ENCODE assay signal across 22 cellular contexts in genomic region chr6:125797934-125798444, GRCh38. TPM values are rescaled to one million over a fixed set of nuclear protein-coding genes. Genes with fewer than 3 reads are reported as not detected.
DNase-seq lines count a peak whose midpoint lies in the region; ATAC-seq and TF ChIP-seq lines count a peak whose summit lies in the region.
"Had no signal": no experiment of that assay in that cellular context is flagged by ENCODE, and none has a peak within 500 bp of the region (broad histone marks: within the 10 kb centered on the region; RNA-seq: fewer than 3 reads in every experiment).

No MANE protein-coding gene starts in this region.

- WGBS in tibial nerve, 2 donors, result 79 to 83% methylated on average over 3 of the region's 3 CpGs

- no peaks in the 10 kb centered on the region for H3K36me3 ChIP-seq in WERI-Rb-1
- H3K36me3 ChIP-seq in tibial nerve, result peaks cover 0 to 14% (median 0%) of the 10 kb centered on the region in 3 donors
- H3K36me3 ChIP-seq: Peyer's patch had no signal

- H3K4me3 ChIP-seq in WERI-Rb-1 (ENCODE audit: low read depth, low read length) (no peak overlapping the region), tibial nerve (no peak overlapping the region)
- H3K4me3 ChIP-seq: left ventricle myocardium inferior, Peyer's patch had no signal

- no peak for ATAC-seq in HG03108 (IDR thresholded peaks at IDR 0.05; ENCODE audit: unreplicated experiment)
- ATAC-seq: activated CD4-positive, alpha-beta T cell treated with anti-CD3 and anti-CD28 coated beads for 36 hours had no signal

- H3K36me3 Mint-ChIP-seq in activated naive CD4-positive, alpha-beta T cell treated with anti-CD3 and anti-CD28 coated beads, Interleukin-2, amount 50 U/mL, for 24 hours, result peaks cover 17% of the 10 kb centered on the region
- H3K36me3 Mint-ChIP-seq in type B pancreatic cell, result peaks cover 12% of the 10 kb centered on the region

- H3K27me3 Mint-ChIP-seq in activated naive CD4-positive, alpha-beta T cell treated with anti-CD3 and anti-CD28 coated beads, Interleukin-2, amount 50 U/mL, for 24 hours, result no peaks in the 10 kb centered on the region
- H3K27me3 Mint-ChIP-seq in type B pancreatic cell, result no peaks in the 10 kb centered on the region
- H3K27me3 Mint-ChIP-seq: activated CD4-positive, alpha-beta T cell treated with anti-CD3 and anti-CD28 coated beads for 36 hours; central memory CD8-positive, alpha-beta T cell had no signal

- peak overlapping the region; percentile 4 for H3K27ac ChIP-seq in epithelial cell of prostate
- H3K27ac ChIP-seq in WERI-Rb-1, result no peak overlapping the region
- peak overlapping the region in 1 of 4 donors; percentile 16 for H3K27ac ChIP-seq in tibial nerve
- H3K27ac ChIP-seq: left ventricle myocardium inferior had no signal

- DNase-seq in activated naive CD4-positive, alpha-beta T cell (lab: John Stamatoyannopoulos, UW), result no peak
- DNase-seq in NAMALWA (ENCODE audit: low spot score) (peak; percentile 68), epithelial cell of prostate (ENCODE audit: low read depth, low spot score) (no peak), type B pancreatic cell (ENCODE audit: extremely low spot score, unreplicated experiment) (no peak), WERI-Rb-1 (no peak), tibial nerve (ENCODE audit: low spot score in 2 of 2) (no peak)
- DNase-seq: activated CD4-positive, alpha-beta T cell treated with anti-CD3 and anti-CD28 coated beads for 36 hours; activated effector memory CD4-positive, alpha-beta T cell treated with Interleukin-2 at 50 U/mL for 16 hours; amniotic stem cell; effector CD8-positive, alpha-beta T cell; GOT3; left ventricle myocardium inferior; NCI-H2171 treated with DMSO at 0.1 percent for 48 hours; NCI-H774; nucleus accumbens; Peyer's patch; stimulated activated CD4-positive, alpha-beta T cell treated with anti-CD3 and anti-CD28 coated beads, Interleukin-12 subunit alpha, Interleukin-12 subunit beta, amount 100 ng/mL, for 4 hours; stimulated activated CD8-positive, alpha-beta memory T cell treated with anti-CD3 and anti-CD28 coated beads, Interleukin-4, amount 100 ng/mL, for 48 hours had no signal

- H3K9me3 ChIP-seq in WERI-Rb-1 (ENCODE audit: severe bottlenecking) (no peaks in the 10 kb centered on the region), tibial nerve (no peaks in the 10 kb centered on the region)
- H3K9me3 ChIP-seq: left ventricle myocardium inferior, Peyer's patch had no signal

- no peaks in the 10 kb centered on the region for H3K9me3 Mint-ChIP-seq in activated naive CD4-positive, alpha-beta T cell treated with anti-CD3 and anti-CD28 coated beads, Interleukin-2, amount 50 U/mL, for 24 hours
- H3K9me3 Mint-ChIP-seq in type B pancreatic cell, result no peaks in the 10 kb centered on the region
- H3K9me3 Mint-ChIP-seq: central memory CD8-positive, alpha-beta T cell had no signal

- H3K27me3 ChIP-seq in WERI-Rb-1 (ENCODE audit: insufficient read depth, low read depth, severe bottlenecking), result no peaks in the 10 kb centered on the region
- H3K27me3 ChIP-seq in tibial nerve, result no peaks in the 10 kb centered on the region
- H3K27me3 ChIP-seq: Peyer's patch had no signal

- no peak for TF ChIP-seq EP300 in tibial nerve (IDR thresholded peaks at IDR 0.05)

- no peak for TF ChIP-seq POLR2A in tibial nerve (IDR thresholded peaks at IDR 0.05)

- TF ChIP-seq CTCF in type B pancreatic cell (conservative IDR thresholded peaks at IDR 0.05) (no peak), WERI-Rb-1 (IDR thresholded peaks at IDR 0.05; ENCODE audit: low read depth, low read length) (no peak), tibial nerve (IDR thresholded peaks at IDR 0.05) (no peak)

- H3K4me1 ChIP-seq in tibial nerve, result peaks cover 0 to 73% (median 25%) of the 10 kb centered on the region in 4 donors
- H3K4me1 ChIP-seq: Peyer's patch had no signal

- peaks cover 54% of the 10 kb centered on the region for H3K4me1 Mint-ChIP-seq in activated naive CD4-positive, alpha-beta T cell treated with anti-CD3 and anti-CD28 coated beads, Interleukin-2, amount 50 U/mL, for 24 hours
- peaks cover 19% of the 10 kb centered on the region for H3K4me1 Mint-ChIP-seq in type B pancreatic cell (ENCODE audit: unreplicated experiment)

- peak overlapping the region; percentile 30 for H3K27ac Mint-ChIP-seq in activated naive CD4-positive, alpha-beta T cell treated with anti-CD3 and anti-CD28 coated beads, Interleukin-2, amount 50 U/mL, for 24 hours
- peak overlapping the region; percentile 39 for H3K27ac Mint-ChIP-seq in type B pancreatic cell
- H3K27ac Mint-ChIP-seq: activated CD4-positive, alpha-beta T cell treated with anti-CD3 and anti-CD28 coated beads for 36 hours had no signal

- H3K4me3 Mint-ChIP-seq in activated naive CD4-positive, alpha-beta T cell treated with anti-CD3 and anti-CD28 coated beads, Interleukin-2, amount 50 U/mL, for 24 hours, result peak overlapping the region; percentile 11
- H3K4me3 Mint-ChIP-seq in type B pancreatic cell, result no peak overlapping the region
- H3K4me3 Mint-ChIP-seq: activated CD4-positive, alpha-beta T cell treated with anti-CD3 and anti-CD28 coated beads for 36 hours; central memory CD8-positive, alpha-beta T cell had no signal

RNA-seq across cellular contexts. Expression of gene NCOA7, which starts 7.2 kb away (rescaled TPM):
- total RNA-seq in type B pancreatic cell (ENCODE audit: low replicate concordance) (29.9 and 54.0 TPM in 2 replicates), tibial nerve (10 to 100 TPM; 38.7 to 86.7 (median 59.7) TPM)

RNA-seq across cellular contexts. Expression of gene HEY2, which starts 48.6 kb away (rescaled TPM):
- total RNA-seq in type B pancreatic cell (ENCODE audit: low replicate concordance) (10.0 and 11.3 TPM in 2 replicates), tibial nerve (1 to 10 TPM; 1.5 to 7.3 (median 4.3) TPM)
- total RNA-seq: activated CD4-positive, alpha-beta T cell treated with anti-CD3 and anti-CD28 coated beads for 36 hours; renal cortical epithelial cell had no signal
